Comparison of ENCODE assay signal across 8 cellular contexts in genomic region chr19:36573020-36573947, GRCh38. TPM values are rescaled to one million over a fixed set of nuclear protein-coding genes. Genes with fewer than 3 reads are reported as not detected.
A peak's percentile ranks its signal among the peaks of the same experiment; 100 is the strongest.
DNase-seq lines count a peak whose midpoint lies in the region; ATAC-seq and TF ChIP-seq lines count a peak whose summit lies in the region.

ZNF529 (minus strand) TSS chr19:36573292; CDS start chr19:36572346, 946 bp downstream.

- ATAC-seq in GM21526 (IDR thresholded peaks at IDR 0.05; ENCODE audit: low FRiP score, unreplicated experiment): peak; percentile 83
- ATAC-seq in mucosa of descending colon: peak; percentile 100

- CTCF ChIA-PET in OCI-LY7 (lab: Charles Lee; ENCODE audit: unreplicated experiment): no interaction called here

- no TSS peak for BruUV-seq in OCI-LY7 (replicated peaks; lab: Mats Ljungman, UMichigan)

- TF ChIP-seq CTCF in OCI-LY7 (conservative IDR thresholded peaks at IDR 0.05; ENCODE audit: low read length) (0 out of 2 replicates have a peak, but pooled peaks have one; percentile 14), epithelial cell of proximal tubule (conservative IDR thresholded peaks at IDR 0.05; ENCODE audit: low read depth, low read length) (no peak), mucosa of descending colon (IDR thresholded peaks at IDR 0.05) (no peak)

- H4K20me1 ChIP-seq in OCI-LY7 (ENCODE audit: insufficient read depth, low read length): no peaks in the 10 kb centered on the region

- peaks cover 32% of the 10 kb centered on the region; the same call in 1 of the 2 replicates for H3K9me3 ChIP-seq in OCI-LY7 (ENCODE audit: low read length)
- H3K9me3 ChIP-seq in mucosa of descending colon: peaks cover 39% of the 10 kb centered on the region

- H3K27ac ChIP-seq in OCI-LY7 (ENCODE audit: low read depth, low read length, poor library complexity, severe bottlenecking): peak within 1 kb of the TSS; percentile 35

- intact Hi-C loops in OCI-LY7 (cut with micrococcal nuclease; ENCODE audit: unreplicated experiment) (loop anchor here (2.0 to 5.0 kb wide), 5 partner anchors 44 to 894 kb away; partner anchors contain the start of genes ZNF260, ZNF420, ZNF567 and ZNF569), mucosa of descending colon (cut with DNase I, micrococcal nuclease) (no loop called here)

- POLR2A ChIA-PET in OCI-LY7 (lab: Charles Lee): interaction anchor here (0.6 to 1.1 kb wide), 7 partner anchors 19 to 897 kb away, joined by 3 to 6 read pairs (median 4); partner anchors contain the start of gene ZNF260

- DNase-seq in DMS 273 treated with DMSO at 0.1 percent for 48 hours (lab: John Stamatoyannopoulos, UW) (peak; percentile 89), HuH-7.5 (ENCODE audit: low spot score) (peak; percentile 87), OCI-LY7 (ENCODE audit: low spot score) (peak; percentile 94), activated T-cell treated with anti-CD3 and anti-CD28 coated beads for 24 hours (ENCODE audit: low read depth) (peak; percentile 79), epithelial cell of proximal tubule (ENCODE audit: low read depth) (peak; percentile 62), mucosa of descending colon (peak; percentile 90 to 95 (median 91))
- DNase-seq in stimulated activated CD8-positive, alpha-beta memory T cell treated with anti-CD3 and anti-CD28 coated beads, Interleukin-4, amount 100 ng/mL, for 24 hours (ENCODE audit: low read depth): peak; percentile 77

- peak within 1 kb of the TSS; percentile 91 for H3K4me3 ChIP-seq in OCI-LY7 (ENCODE audit: low read depth, low read length, poor library complexity, severe bottlenecking)
- H3K4me3 ChIP-seq in epithelial cell of proximal tubule (ENCODE audit: low read depth, low read length): peak within 1 kb of the TSS; percentile 86
- peak within 1 kb of the TSS; percentile 70 for H3K4me3 ChIP-seq in mucosa of descending colon

- H3K9me2 ChIP-seq in OCI-LY7 (ENCODE audit: insufficient read depth, low read length): no peaks in the 10 kb centered on the region

- peak within 1 kb of the TSS; percentile 71 for H3K4me2 ChIP-seq in OCI-LY7 (ENCODE audit: low read length)

- H3K36me3 ChIP-seq in OCI-LY7 (ENCODE audit: insufficient read depth, low read length): peaks cover 70% of the 10 kb centered on the region
- no peaks in the 10 kb centered on the region for H3K36me3 ChIP-seq in mucosa of descending colon (ENCODE audit: low read depth)

- H2AFZ ChIP-seq in OCI-LY7 (ENCODE audit: low read length): peak within 1 kb of the TSS; percentile 65

- H3K4me1 ChIP-seq in OCI-LY7 (ENCODE audit: insufficient read depth, low read length, poor library complexity, severe bottlenecking) (peaks cover 19% of the 10 kb centered on the region), mucosa of descending colon (ENCODE audit: low read depth) (peaks cover 3% of the 10 kb centered on the region)

- H3K79me2 ChIP-seq in OCI-LY7 (ENCODE audit: insufficient read depth, low read depth, low read length): peaks cover 30% of the 10 kb centered on the region; the same call in 1 of the 2 replicates

RNA-seq across cellular contexts. Expression of gene ZNF529, which starts in this region (rescaled TPM):
- total RNA-seq in OCI-LY7 (2014; rRNA removed; shearing (Covaris generic)): 9.0 and 11.6 TPM in 2 replicates
- total RNA-seq in OCI-LY7 (2022) (13.4 and 18.6 TPM in 2 replicates), epithelial cell of proximal tubule (4.4 and 5.9 TPM in 2 replicates), mucosa of descending colon (10 to 100 TPM in 1 of 3 donors, 1 to 10 TPM in 2; 6.5 to 13.8 (median 9.4) TPM)

Comparison
In these comparisons a context has a peak if more than half of its experiments do, and no peak if none do; other contexts are left out.
1. Peak in every context shown above with its lines: DNase-seq, ATAC-seq, H3K4me3 ChIP-seq and H3K27ac ChIP-seq.